ENCODE assay signal across 29 cellular contexts in the genomic region with DNA sequence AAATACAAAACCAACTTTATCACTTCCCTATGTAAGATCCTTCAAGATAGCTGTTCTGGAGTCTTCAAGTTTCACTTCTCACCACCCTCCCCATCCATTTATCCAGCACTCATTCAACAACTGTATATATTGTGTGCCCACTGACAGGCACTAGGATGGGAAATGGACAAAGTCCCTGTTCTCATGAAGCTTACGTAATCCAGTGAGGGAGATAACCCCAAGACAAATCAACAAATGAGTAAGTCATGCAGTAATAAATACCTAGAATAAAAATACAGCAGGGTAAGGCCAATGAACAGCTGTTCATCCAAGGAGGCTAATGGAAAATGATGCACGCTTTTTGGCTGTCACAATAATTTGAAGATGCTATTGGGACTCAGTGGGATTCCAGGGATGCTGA.
A peak's percentile ranks its signal among the peaks of the same experiment; 100 is the strongest.
DNase-seq lines count a peak whose midpoint lies in the region; ATAC-seq and TF ChIP-seq lines count a peak whose summit lies in the region.
"Had no signal": no experiment of that assay in that cellular context is flagged by ENCODE, and none has a peak within 500 bp of the region (broad histone marks: within the 10 kb centered on the region; RNA-seq: fewer than 3 reads in every experiment).

No MANE protein-coding gene starts in this region.

- no CpG with 5 or more reads among the region's 2 CpGs for WGBS in IMR-90 (ENCODE audit: extremely low coverage in 2 of 2, insufficient read length in 1 of 2), 2 experiments

- H2BK15ac ChIP-seq in IMR-90 (ENCODE audit: low read depth, low read length) = no peak overlapping the region

- no peaks in the 10 kb centered on the region for H3K4me1 Mint-ChIP-seq in nephron progenitor cell
- H3K4me1 Mint-ChIP-seq in activated naive CD4-positive, alpha-beta T cell treated with anti-CD3 and anti-CD28 coated beads, Interleukin-2, amount 10 ng/mL, durations not matched to agents 7 days and 5 days = no peaks in the 10 kb centered on the region
- H3K4me1 Mint-ChIP-seq: activated naive CD4-positive, alpha-beta T cell treated with anti-CD3 and anti-CD28 coated beads, Interleukin-2, amount 50 U/mL, for 24 hours; stimulated activated naive CD8-positive, alpha-beta T cell treated with anti-CD3 and anti-CD28 coated beads, Interleukin-15, amount 100 ng/mL, for 72 hours had no signal

- no peak overlapping the region for H2AFZ ChIP-seq in IMR-90 (replicated peaks; ENCODE audit: low read length, poor library complexity)

- H3K79me1 ChIP-seq in IMR-90 (ENCODE audit: low read depth in 1 of 2, low read length in 2 of 2) = peaks cover 8 to 11% of the 10 kb centered on the region in 2 experiments

- H3K27ac ChIP-seq in IMR-90 (ENCODE audit: insufficient read depth, low read length) = no peak overlapping the region
- H3K27ac ChIP-seq: heart right ventricle, right atrium auricular region, tibial artery had no signal

- H4K20me1 ChIP-seq in IMR-90 (ENCODE audit: insufficient read depth, low read length) = no peaks in the 10 kb centered on the region; the same call in 1 of the 2 replicates

- H3K9me3 Mint-ChIP-seq in nephron progenitor cell = no peaks in the 10 kb centered on the region
- H3K9me3 Mint-ChIP-seq in activated naive CD4-positive, alpha-beta T cell treated with anti-CD3 and anti-CD28 coated beads, Interleukin-2, amount 10 ng/mL, durations not matched to agents 7 days and 5 days = no peaks in the 10 kb centered on the region
- H3K9me3 Mint-ChIP-seq: activated naive CD4-positive, alpha-beta T cell treated with anti-CD3 and anti-CD28 coated beads, Interleukin-2, amount 50 U/mL, for 24 hours; activated T-helper 1 cell treated with anti-CD3 and anti-CD28 coated beads, Interleukin-12 subunit alpha, Interleukin-12 subunit beta, Interleukin-2, Interleukin-4 antibody, amounts not matched to agents 30 ng/mL and 10 ng/mL and 1 ng/mL, durations not matched to agents 14 hours and 24 hours and 36 hours; stimulated activated naive CD8-positive, alpha-beta T cell treated with anti-CD3 and anti-CD28 coated beads, Interleukin-15, amount 100 ng/mL, for 72 hours had no signal

- POLR2A ChIA-PET in IMR-90 (lab: Charles Lee; ENCODE audit: unreplicated experiment) = no interaction called here

- no peaks in the 10 kb centered on the region for H3K27me3 Mint-ChIP-seq in nephron progenitor cell (ENCODE audit: low read depth, poor library complexity)
- H3K27me3 Mint-ChIP-seq in activated naive CD4-positive, alpha-beta T cell treated with anti-CD3 and anti-CD28 coated beads, Interleukin-2, amount 10 ng/mL, durations not matched to agents 7 days and 5 days = no peaks in the 10 kb centered on the region
- H3K27me3 Mint-ChIP-seq: activated naive CD4-positive, alpha-beta T cell treated with anti-CD3 and anti-CD28 coated beads, Interleukin-2, amount 50 U/mL, for 24 hours; CD4-positive, CD25-positive, alpha-beta regulatory T cell; dendritic cell treated with granulocyte-macrophage colony-stimulating factor and Interleukin-4, amounts not matched to agents 40 ng/mL and 50 ng/mL, for 4 days; naive thymus-derived CD4-positive, alpha-beta T cell; stimulated activated naive CD8-positive, alpha-beta T cell treated with anti-CD3 and anti-CD28 coated beads, Interleukin-15, amount 100 ng/mL, for 72 hours had no signal

- no peak overlapping the region for H2BK5ac ChIP-seq in IMR-90 (ENCODE audit: low read depth, low read length, poor library complexity, severe bottlenecking)

- H3K9ac ChIP-seq in IMR-90 (ENCODE audit: low read depth, low read length) = no peak overlapping the region

- no peak overlapping the region for H2AK5ac ChIP-seq in IMR-90 (ENCODE audit: low read depth, low read length)

- 0 out of 2 replicates have a peak, but pooled peaks cover 3% of the 10 kb centered on the region for H3K9me1 ChIP-seq in IMR-90 (ENCODE audit: insufficient read depth, low read length)

- H4K5ac ChIP-seq in IMR-90 (ENCODE audit: low read depth, low read length) = no peak overlapping the region

- H3K14ac ChIP-seq in IMR-90 (replicated peaks; ENCODE audit: low read depth, low read length) = no peak overlapping the region

- no peak overlapping the region for H3K4ac ChIP-seq in IMR-90 (ENCODE audit: low read depth, low read length)

- peaks cover 5% of the 10 kb centered on the region for H3K36me3 Mint-ChIP-seq in nephron progenitor cell (ENCODE audit: low read depth)
- peaks cover 20% of the 10 kb centered on the region for H3K36me3 Mint-ChIP-seq in activated naive CD4-positive, alpha-beta T cell treated with anti-CD3 and anti-CD28 coated beads, Interleukin-2, amount 10 ng/mL, durations not matched to agents 7 days and 5 days

- no peak overlapping the region for H3K18ac ChIP-seq in IMR-90 (ENCODE audit: low read depth, low read length)

- no peak overlapping the region for H2BK120ac ChIP-seq in IMR-90 (ENCODE audit: low read depth, low read length)

- H3K27me3 ChIP-seq in IMR-90 (ENCODE audit: control insufficient read depth, insufficient read depth, low read length) = no peaks in the 10 kb centered on the region
- H3K27me3 ChIP-seq: heart right ventricle, right atrium auricular region, tibial artery had no signal

- BruUV-seq in IMR-90 (replicated peaks; lab: Mats Ljungman, UMichigan) = no TSS peak

- ATAC-seq in IMR-90 (ENCODE audit: low read depth) = peak; percentile 21; the same call in 1 of the 2 replicates
- ATAC-seq: heart right ventricle; left cardiac atrium; naive thymus-derived CD4-positive, alpha-beta T cell; PC-3; stimulated activated naive CD8-positive, alpha-beta T cell treated with anti-CD3 and anti-CD28 coated beads, Interleukin-15, amount 100 ng/mL, for 72 hours had no signal

- CTCF ChIA-PET in IMR-90 (lab: Yijun Ruan, JAX) = interaction anchor here (1.8 kb wide), 1 partner anchor 45 kb away, joined by 3 read pairs; no protein-coding TSS in a partner anchor
- CTCF ChIA-PET in activated naive CD4-positive, alpha-beta T cell treated with anti-CD3 and anti-CD28 coated beads, Interleukin-2, amount 10 ng/mL, durations not matched to agents 7 days and 5 days (lab: Charles Lee) = no interaction called here

- H3K23ac ChIP-seq in IMR-90 (ENCODE audit: low read depth, low read length) = no peak overlapping the region

- TF ChIP-seq POLR2A in IMR-90 (IDR thresholded peaks at IDR 0.05; ENCODE audit: low read depth, low read length) = no peak

- dilution Hi-C loops in IMR-90 (cut with HindIII; ENCODE audit: low sequenced_read_pairs, unreplicated experiment) = no loop called here

- no peak overlapping the region for H2AK9ac ChIP-seq in IMR-90 (replicated peaks; ENCODE audit: low read depth, low read length, poor library complexity)

- H3K4me3 Mint-ChIP-seq in nephron progenitor cell = no peak overlapping the region
- H3K4me3 Mint-ChIP-seq in activated naive CD4-positive, alpha-beta T cell treated with anti-CD3 and anti-CD28 coated beads, Interleukin-2, amount 10 ng/mL, durations not matched to agents 7 days and 5 days = no peak overlapping the region
- H3K4me3 Mint-ChIP-seq: activated naive CD4-positive, alpha-beta T cell treated with anti-CD3 and anti-CD28 coated beads, Interleukin-2, amount 50 U/mL, for 24 hours; activated T-helper 1 cell treated with anti-CD3 and anti-CD28 coated beads, Interleukin-12 subunit alpha, Interleukin-12 subunit beta, Interleukin-2, Interleukin-4 antibody, amounts not matched to agents 30 ng/mL and 10 ng/mL and 1 ng/mL, durations not matched to agents 14 hours and 24 hours and 36 hours; CD4-positive, CD25-positive, alpha-beta regulatory T cell; dendritic cell treated with granulocyte-macrophage colony-stimulating factor and Interleukin-4, amounts not matched to agents 40 ng/mL and 50 ng/mL, for 4 days; naive thymus-derived CD4-positive, alpha-beta T cell; stimulated activated naive CD8-positive, alpha-beta T cell treated with anti-CD3 and anti-CD28 coated beads, Interleukin-15, amount 100 ng/mL, for 72 hours had no signal

- H4K8ac ChIP-seq in IMR-90 (ENCODE audit: low read depth in 2 of 2, low read length in 2 of 2) = no peak overlapping the region

- no peak for TF ChIP-seq CTCF in IMR-90 (conservative IDR thresholded peaks at IDR 0.05; ENCODE audit: low read depth, low read length)
- no peak for TF ChIP-seq CTCF in fibroblast of the aortic adventitia (IDR thresholded peaks at IDR 0.05; ENCODE audit: insufficient read depth, low read length)
- TF ChIP-seq CTCF in nephron progenitor cell (IDR thresholded peaks at IDR 0.05) = no peak

- no peak overlapping the region for H3K4me2 ChIP-seq in IMR-90 (ENCODE audit: low read depth, low read length)

- no peak overlapping the region for H3K27ac Mint-ChIP-seq in nephron progenitor cell
- no peak overlapping the region for H3K27ac Mint-ChIP-seq in activated naive CD4-positive, alpha-beta T cell treated with anti-CD3 and anti-CD28 coated beads, Interleukin-2, amount 10 ng/mL, durations not matched to agents 7 days and 5 days
- H3K27ac Mint-ChIP-seq: activated naive CD4-positive, alpha-beta T cell treated with anti-CD3 and anti-CD28 coated beads, Interleukin-2, amount 50 U/mL, for 24 hours; activated T-helper 1 cell treated with anti-CD3 and anti-CD28 coated beads, Interleukin-12 subunit alpha, Interleukin-12 subunit beta, Interleukin-2, Interleukin-4 antibody, amounts not matched to agents 30 ng/mL and 10 ng/mL and 1 ng/mL, durations not matched to agents 14 hours and 24 hours and 36 hours; dendritic cell treated with granulocyte-macrophage colony-stimulating factor and Interleukin-4, amounts not matched to agents 40 ng/mL and 50 ng/mL, for 4 days; stimulated activated naive CD8-positive, alpha-beta T cell treated with anti-CD3 and anti-CD28 coated beads, Interleukin-15, amount 100 ng/mL, for 72 hours had no signal

- no peak overlapping the region for H4K91ac ChIP-seq in IMR-90 (ENCODE audit: insufficient read depth, low read depth, low read length)

- H2BK20ac ChIP-seq in IMR-90 (ENCODE audit: low read depth, low read length) = no peak overlapping the region

- DNase-seq in IMR-90 (peak; percentile 73), OCI-M1 (lab: John Stamatoyannopoulos, UW) (peak; percentile 11), fibroblast of the aortic adventitia (ENCODE audit: low read depth) (peak; percentile 2), retina (peak; percentile 16), nephron progenitor cell (no peak), occipital lobe (lab: John Stamatoyannopoulos, UW) (no peak), HuH-7.5 (ENCODE audit: low spot score) (no peak)
- DNase-seq in activated naive CD4-positive, alpha-beta T cell treated with anti-CD3 and anti-CD28 coated beads, Interleukin-2, amount 10 ng/mL, durations not matched to agents 7 days and 5 days = no peak
- DNase-seq: activated CD4-positive, alpha-beta T cell treated with anti-CD3 and anti-CD28 coated beads, Interleukin-2, amount 50 U/mL, for 1 hour; anterior cingulate cortex; caudate nucleus; CD4-positive, CD25-positive, alpha-beta regulatory T cell; H7; heart right ventricle; left cardiac atrium; MM.1S; naive thymus-derived CD4-positive, alpha-beta T cell; NCI-H1694 treated with DMSO at 0.1 percent for 48 hours; NCI-H2171 treated with DMSO at 0.1 percent for 48 hours; NCI-H774; PC-3; Right ventricle myocardium superior; stimulated activated naive CD8-positive, alpha-beta T cell treated with anti-CD3 and anti-CD28 coated beads, Interleukin-15, amount 100 ng/mL, for 72 hours; T-helper 9 cell; tibial artery had no signal

- in situ Hi-C loops in IMR-90 (cut with MboI; ENCODE audit: low sequenced_read_pairs) = no loop called here

- intact Hi-C loops in IMR-90 (cut with micrococcal nuclease) = no loop called here

- H3K9me3 ChIP-seq in IMR-90 (ENCODE audit: control insufficient read depth, insufficient read depth, low read length) = no peaks in the 10 kb centered on the region
- H3K9me3 ChIP-seq: heart right ventricle, right atrium auricular region, tibial artery had no signal

- H3K56ac ChIP-seq in IMR-90 (ENCODE audit: extremely low read depth, insufficient read depth, low read length) = no peak overlapping the region

- TF ChIP-seq RAD21 in IMR-90 (IDR thresholded peaks at IDR 0.05; ENCODE audit: low read length) = no peak

- H3K4me3 ChIP-seq in IMR-90 (ENCODE audit: insufficient read depth, low read depth, low read length) = no peak overlapping the region
- no peak overlapping the region for H3K4me3 ChIP-seq in fibroblast of the aortic adventitia (ENCODE audit: low read depth, low read length)
- H3K4me3 ChIP-seq: heart right ventricle, right atrium auricular region, tibial artery had no signal

- no peaks in the 10 kb centered on the region; the same call in 1 of the 2 replicates for H3K4me1 ChIP-seq in IMR-90 (ENCODE audit: control insufficient read depth, insufficient read depth, low read length)
- H3K4me1 ChIP-seq: tibial artery had no signal

- H3K36me3 ChIP-seq in IMR-90 (ENCODE audit: control insufficient read depth, insufficient read depth, low read length) = no peaks in the 10 kb centered on the region; the same call in none of the 2 replicates

Comparison
In these comparisons a context has a peak if more than half of its experiments do, and no peak if none do; other contexts are left out.
1. DNase-seq: peak in IMR-90 (single experiment), OCI-M1 (single experiment), fibroblast of the aortic adventitia (single experiment) and retina (single experiment); none in nephron progenitor cell (single experiment), occipital lobe (single experiment), HuH-7.5 (single experiment) and activated naive CD4-positive, alpha-beta T cell treated with anti-CD3 and anti-CD28 coated beads, Interleukin-2, amount 10 ng/mL, durations not matched to agents 7 days and 5 days (single experiment).